Comparison of ENCODE assay signal across 23 cellular contexts in genomic region chr4:151935411-151935810, GRCh38.
"Had no signal": no experiment of that assay in that cellular context is flagged by ENCODE, and none has a peak within 500 bp of the region (broad histone marks: within the 10 kb centered on the region; RNA-seq: fewer than 3 reads in every experiment).

No MANE protein-coding gene starts in this region.

- H3K4me1 ChIP-seq: colonic mucosa, esophagus muscularis mucosa, esophagus squamous epithelium, foreskin keratinocyte, gastrocnemius medialis, gastroesophageal sphincter, heart right ventricle had no signal

- H3K27me3 ChIP-seq: colonic mucosa, esophagus muscularis mucosa, esophagus squamous epithelium, foreskin keratinocyte, gastrocnemius medialis, gastroesophageal sphincter, heart left ventricle, heart right ventricle had no signal

- H3K4me3 ChIP-seq: colonic mucosa, coronary artery, dorsolateral prefrontal cortex, esophagus muscularis mucosa, esophagus squamous epithelium, gastrocnemius medialis, gastroesophageal sphincter, heart left ventricle, heart right ventricle had no signal

- H3K4me1 Mint-ChIP-seq: endodermal cell had no signal

- H3K27ac Mint-ChIP-seq: dendritic cell treated with granulocyte-macrophage colony-stimulating factor and Interleukin-4, amounts not matched to agents 40 ng/mL and 50 ng/mL, for 4 days; effector memory CD8-positive, alpha-beta T cell; endodermal cell had no signal

- H3K36me3 ChIP-seq: colonic mucosa, esophagus muscularis mucosa, esophagus squamous epithelium, gastrocnemius medialis, gastroesophageal sphincter, heart left ventricle, heart right ventricle had no signal

- H3K4me3 Mint-ChIP-seq: dendritic cell treated with granulocyte-macrophage colony-stimulating factor and Interleukin-4, amounts not matched to agents 40 ng/mL and 50 ng/mL, for 4 days; effector memory CD8-positive, alpha-beta T cell; endodermal cell had no signal

- H3K9me3 Mint-ChIP-seq: dendritic cell treated with granulocyte-macrophage colony-stimulating factor and Interleukin-4, amounts not matched to agents 40 ng/mL and 50 ng/mL, for 4 days; effector memory CD8-positive, alpha-beta T cell; endodermal cell had no signal

- DNase-seq: colonic mucosa; cortex of kidney; dermis blood vessel endothelial cell; effector CD4-positive, alpha-beta T cell; effector CD8-positive, alpha-beta T cell; effector memory CD4-positive, alpha-beta T cell; effector memory CD8-positive, alpha-beta T cell; endodermal cell; erythroblast; esophagus squamous epithelium; foreskin keratinocyte; foreskin melanocyte; gastrocnemius medialis; glutamatergic neuron; head of caudate nucleus; heart left ventricle; heart right ventricle had no signal

- H3K9me3 ChIP-seq: colonic mucosa, esophagus muscularis mucosa, esophagus squamous epithelium, gastrocnemius medialis, gastroesophageal sphincter, heart left ventricle, heart right ventricle had no signal

- ATAC-seq: effector memory CD8-positive, alpha-beta T cell; esophagus mucosa; foreskin keratinocyte; gastrocnemius medialis; gastroesophageal sphincter; heart left ventricle; heart right ventricle had no signal
